Comparison of ENCODE assay signal across 13 cellular contexts in genomic region chr2:47519604-47520301, GRCh38. TPM values are rescaled to one million over a fixed set of nuclear protein-coding genes. Genes with fewer than 3 reads are reported as not detected.
A peak's percentile ranks its signal among the peaks of the same experiment; 100 is the strongest.
DNase-seq lines count a peak whose midpoint lies in the region; ATAC-seq and TF ChIP-seq lines count a peak whose summit lies in the region.
"Had no signal": no experiment of that assay in that cellular context is flagged by ENCODE, and none has a peak within 500 bp of the region (broad histone marks: within the 10 kb centered on the region; RNA-seq: fewer than 3 reads in every experiment).

No MANE protein-coding gene starts in this region.

- no peaks in the 10 kb centered on the region for H4K20me1 ChIP-seq in Loucy (ENCODE audit: insufficient read depth, low read length, poor library complexity, severe bottlenecking)

- no peaks in the 10 kb centered on the region for H3K9me3 Mint-ChIP-seq in activated CD8-positive, alpha-beta memory T cell treated with anti-CD3 and anti-CD28 coated beads, Interleukin-2, amount 10 ng/mL, durations not matched to agents 7 days and 5 days (ENCODE audit: low read depth)
- H3K9me3 Mint-ChIP-seq in activated T-helper 1 cell treated with anti-CD3 and anti-CD28 coated beads, Interleukin-12 subunit alpha, Interleukin-12 subunit beta, Interleukin-2, Interleukin-4 antibody, amounts not matched to agents 30 ng/mL and 10 ng/mL and 1 ng/mL, durations not matched to agents 14 hours and 24 hours and 36 hours: no peaks in the 10 kb centered on the region

- H3K4me1 ChIP-seq in Loucy (ENCODE audit: insufficient read depth, low read length, poor library complexity, severe bottlenecking): peaks cover 44% of the 10 kb centered on the region

- H3K36me3 Mint-ChIP-seq in activated CD8-positive, alpha-beta memory T cell treated with anti-CD3 and anti-CD28 coated beads, Interleukin-2, amount 10 ng/mL, durations not matched to agents 7 days and 5 days: no peaks in the 10 kb centered on the region
- H3K36me3 Mint-ChIP-seq in activated T-helper 1 cell treated with anti-CD3 and anti-CD28 coated beads, Interleukin-12 subunit alpha, Interleukin-12 subunit beta, Interleukin-2, Interleukin-4 antibody, amounts not matched to agents 30 ng/mL and 10 ng/mL and 1 ng/mL, durations not matched to agents 14 hours and 24 hours and 36 hours (ENCODE audit: low read depth): peaks cover 3% of the 10 kb centered on the region
- H3K36me3 Mint-ChIP-seq: mesothelial cell of epicardium had no signal

- no peaks in the 10 kb centered on the region for H3K27me3 ChIP-seq in Loucy (ENCODE audit: insufficient read depth, low read length, poor library complexity, severe bottlenecking)

- H2AFZ ChIP-seq in Loucy (ENCODE audit: low read length): no peak overlapping the region

- H3K36me3 ChIP-seq in Loucy (ENCODE audit: insufficient read depth, low read length): no peaks in the 10 kb centered on the region

- no peak for TF ChIP-seq CTCF in Loucy (conservative IDR thresholded peaks at IDR 0.05; ENCODE audit: low read length)

- H3K4me3 ChIP-seq in Loucy (ENCODE audit: low read length, poor library complexity, severe bottlenecking): peak overlapping the region; percentile 61

- no peaks in the 10 kb centered on the region for H3K9me2 ChIP-seq in Loucy (replicated peaks; ENCODE audit: low read depth, low read length)

- intact Hi-C loops in activated T-helper 1 cell treated with anti-CD3 and anti-CD28 coated beads, Interleukin-12 subunit alpha, Interleukin-12 subunit beta, Interleukin-2, Interleukin-4 antibody, amounts not matched to agents 30 ng/mL and 10 ng/mL and 1 ng/mL, durations not matched to agents 14 hours and 24 hours and 36 hours (cut with micrococcal nuclease): loop anchor here (5.0 kb wide), 3 partner anchors 47 to 263 kb away; partner anchors contain the start of gene MSH6

- H3K4me2 ChIP-seq in Loucy (ENCODE audit: low read depth, low read length, poor library complexity, severe bottlenecking): peak overlapping the region; percentile 70

- CTCF ChIA-PET in activated CD8-positive, alpha-beta memory T cell treated with anti-CD3 and anti-CD28 coated beads, Interleukin-2, amount 10 ng/mL, durations not matched to agents 7 days and 5 days (lab: Charles Lee): interaction anchor here (3.4 kb wide), 1 partner anchor 248 kb away, joined by 15 read pairs; no protein-coding TSS in a partner anchor

- no peaks in the 10 kb centered on the region for H3K27me3 Mint-ChIP-seq in activated CD8-positive, alpha-beta memory T cell treated with anti-CD3 and anti-CD28 coated beads, Interleukin-2, amount 10 ng/mL, durations not matched to agents 7 days and 5 days
- H3K27me3 Mint-ChIP-seq in activated T-helper 1 cell treated with anti-CD3 and anti-CD28 coated beads, Interleukin-12 subunit alpha, Interleukin-12 subunit beta, Interleukin-2, Interleukin-4 antibody, amounts not matched to agents 30 ng/mL and 10 ng/mL and 1 ng/mL, durations not matched to agents 14 hours and 24 hours and 36 hours (ENCODE audit: insufficient read depth): no peaks in the 10 kb centered on the region
- H3K27me3 Mint-ChIP-seq: progenitor cell of endocrine pancreas had no signal

- peak overlapping the region; percentile 69 for H3K4me3 Mint-ChIP-seq in activated CD8-positive, alpha-beta memory T cell treated with anti-CD3 and anti-CD28 coated beads, Interleukin-2, amount 10 ng/mL, durations not matched to agents 7 days and 5 days
- peak overlapping the region; percentile 76 for H3K4me3 Mint-ChIP-seq in activated T-helper 1 cell treated with anti-CD3 and anti-CD28 coated beads, Interleukin-12 subunit alpha, Interleukin-12 subunit beta, Interleukin-2, Interleukin-4 antibody, amounts not matched to agents 30 ng/mL and 10 ng/mL and 1 ng/mL, durations not matched to agents 14 hours and 24 hours and 36 hours
- H3K4me3 Mint-ChIP-seq: mesothelial cell of epicardium had no signal

- H3K27ac Mint-ChIP-seq in activated CD8-positive, alpha-beta memory T cell treated with anti-CD3 and anti-CD28 coated beads, Interleukin-2, amount 10 ng/mL, durations not matched to agents 7 days and 5 days: peak overlapping the region; percentile 62
- no peak overlapping the region for H3K27ac Mint-ChIP-seq in activated T-helper 1 cell treated with anti-CD3 and anti-CD28 coated beads, Interleukin-12 subunit alpha, Interleukin-12 subunit beta, Interleukin-2, Interleukin-4 antibody, amounts not matched to agents 30 ng/mL and 10 ng/mL and 1 ng/mL, durations not matched to agents 14 hours and 24 hours and 36 hours
- H3K27ac Mint-ChIP-seq: mesothelial cell of epicardium, progenitor cell of endocrine pancreas had no signal

- no peaks in the 10 kb centered on the region for H3K9me3 ChIP-seq in Loucy (ENCODE audit: insufficient read depth, low read depth, low read length)

- no peaks in the 10 kb centered on the region for H3F3A ChIP-seq in Loucy (ENCODE audit: low read depth)

- ATAC-seq in activated CD8-positive, alpha-beta memory T cell treated with anti-CD3 and anti-CD28 coated beads, Interleukin-2, amount 10 ng/mL, durations not matched to agents 7 days and 5 days: no peak

- H3K79me2 ChIP-seq in Loucy (ENCODE audit: insufficient read depth, low read length): no peaks in the 10 kb centered on the region

- H3K9ac ChIP-seq in Loucy (ENCODE audit: low read depth, low read length, poor library complexity, severe bottlenecking): peak overlapping the region; percentile 68

- no peak for DNase-seq in activated CD8-positive, alpha-beta memory T cell treated with anti-CD3 and anti-CD28 coated beads, Interleukin-2, amount 10 ng/mL, durations not matched to agents 7 days and 5 days
- no peak for DNase-seq in activated CD8-positive, alpha-beta memory T cell treated with anti-CD3 and anti-CD28 coated beads, Interleukin-2, amount 50 U/mL, for 4 hours
- DNase-seq in activated T-helper 1 cell treated with anti-CD3 and anti-CD28 coated beads, Interleukin-12 subunit alpha, Interleukin-12 subunit beta, Interleukin-2, Interleukin-4 antibody, amounts not matched to agents 30 ng/mL and 10 ng/mL and 1 ng/mL, durations not matched to agents 14 hours and 24 hours and 36 hours (ENCODE audit: low spot score): no peak
- DNase-seq in retina (peak; percentile 32), KG1 (lab: John Stamatoyannopoulos, UW) (no peak), NCI-H2107 (lab: John Stamatoyannopoulos, UW) (no peak)
- DNase-seq in effector CD8-positive, alpha-beta T cell (lab: John Stamatoyannopoulos, UW): no peak
- DNase-seq: activated effector memory CD4-positive, alpha-beta T cell treated with anti-CD3 and anti-CD28 coated beads, Interleukin-2, amount 50 U/mL, for 16 hours; NCI-H345; stimulated activated CD4-positive, alpha-beta T cell treated with anti-CD3 and anti-CD28 coated beads, Interleukin-1b, Interleukin-23, amount 100 ng/mL, for 48 hours had no signal

- H3K4me1 Mint-ChIP-seq in activated CD8-positive, alpha-beta memory T cell treated with anti-CD3 and anti-CD28 coated beads, Interleukin-2, amount 10 ng/mL, durations not matched to agents 7 days and 5 days: peaks cover 28% of the 10 kb centered on the region
- H3K4me1 Mint-ChIP-seq in activated T-helper 1 cell treated with anti-CD3 and anti-CD28 coated beads, Interleukin-12 subunit alpha, Interleukin-12 subunit beta, Interleukin-2, Interleukin-4 antibody, amounts not matched to agents 30 ng/mL and 10 ng/mL and 1 ng/mL, durations not matched to agents 14 hours and 24 hours and 36 hours (ENCODE audit: low read depth): peaks cover 20% of the 10 kb centered on the region
- H3K4me1 Mint-ChIP-seq: mesothelial cell of epicardium had no signal

RNA-seq across cellular contexts. Expression of gene KCNK12, which starts 51.0 kb away (rescaled TPM):
- under 1 TPM; 0.35 to 0.45 TPM for total RNA-seq in activated CD8-positive, alpha-beta memory T cell treated with anti-CD3 and anti-CD28 coated beads, Interleukin-2, amount 10 ng/mL, durations not matched to agents 7 days and 5 days
- total RNA-seq in activated T-helper 1 cell treated with anti-CD3 and anti-CD28 coated beads, Interleukin-12 subunit alpha, Interleukin-12 subunit beta, Interleukin-2, Interleukin-4 antibody, amounts not matched to agents 30 ng/mL and 10 ng/mL and 1 ng/mL, durations not matched to agents 14 hours and 24 hours and 36 hours: 0.32 and 0.34 TPM in 2 replicates
- total RNA-seq: progenitor cell of endocrine pancreas had no signal
